32 cellular contexts compared by ENCODE assay signal in the genomic region with DNA sequence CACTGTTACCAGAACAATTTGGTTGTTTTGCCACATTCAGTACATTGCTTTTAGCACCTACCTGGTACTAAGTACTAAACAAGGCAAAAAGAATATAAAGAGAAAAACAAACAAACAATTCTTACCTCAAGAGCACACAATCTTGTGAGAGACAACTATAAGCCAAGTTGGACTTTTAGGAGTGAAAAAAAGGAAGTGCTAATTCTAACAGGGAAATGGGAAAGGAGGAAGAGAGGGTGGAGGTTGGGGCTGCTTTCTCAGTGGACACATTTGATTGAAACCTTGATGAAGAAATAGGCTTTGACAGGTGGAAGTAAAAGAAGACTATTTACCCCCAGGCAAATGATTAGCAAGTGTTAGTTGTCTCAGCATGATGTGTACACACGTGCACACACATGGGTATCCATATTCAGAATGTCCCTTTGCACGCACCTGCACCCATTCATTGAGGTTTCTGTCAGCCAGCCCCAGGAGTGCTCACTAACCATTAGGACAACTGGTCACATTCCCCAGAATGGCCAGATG.
DNase-seq lines count a peak whose midpoint lies in the region; ATAC-seq, FAIRE-seq and TF ChIP-seq lines count a peak whose summit lies in the region.
"Had no signal": no experiment of that assay in that cellular context is flagged by ENCODE, and none has a peak within 500 bp of the region (broad histone marks: within the 10 kb centered on the region; RNA-seq: fewer than 3 reads in every experiment).

No MANE protein-coding gene starts in this region.

- H4K20me1 ChIP-seq in keratinocyte (ENCODE audit: control insufficient read depth, extremely low read depth, insufficient read depth, low read length), result no peaks in the 10 kb centered on the region

- H3K9me3 ChIP-seq in breast epithelium (no peaks in the 10 kb centered on the region), keratinocyte (ENCODE audit: control insufficient read depth, low read depth, low read length) (no peaks in the 10 kb centered on the region), lower lobe of right lung (no peaks in the 10 kb centered on the region), tibial nerve (no peaks in the 10 kb centered on the region)
- H3K9me3 ChIP-seq: SJCRH30, upper lobe of left lung had no signal

- TF ChIP-seq CTCF in breast epithelium (IDR thresholded peaks at IDR 0.05) (no peak), keratinocyte (optimal IDR thresholded peaks at IDR 0.05 in 1 of 3, IDR thresholded peaks at IDR 0.05 in 1 of 3, conservative IDR thresholded peaks at IDR 0.05 in 1 of 3; ENCODE audit: extremely low read depth in 1 of 3, insufficient read depth in 2 of 3, low read length in 3 of 3) (no peak), lower lobe of right lung (IDR thresholded peaks at IDR 0.05) (no peak), tibial nerve (IDR thresholded peaks at IDR 0.05) (no peak)

- H3K9me3 Mint-ChIP-seq in activated naive CD4-positive, alpha-beta T cell treated with anti-CD3 and anti-CD28 coated beads, Interleukin-2, amount 10 ng/mL, durations not matched to agents 7 days and 5 days, result no peaks in the 10 kb centered on the region
- H3K9me3 Mint-ChIP-seq: activated CD8-positive, alpha-beta T cell treated with anti-CD3 and anti-CD28 coated beads for 36 hours; activated naive CD4-positive, alpha-beta T cell treated with anti-CD3 and anti-CD28 coated beads for 36 hours; CD14-positive monocyte; mesothelial cell of epicardium; stimulated activated effector memory CD8-positive, alpha-beta T cell treated with anti-CD3 and anti-CD28 coated beads, Interleukin-12 subunit alpha, Interleukin-12 subunit beta, amount 100 ng/mL, for 72 hours had no signal

- H3K4me1 ChIP-seq in breast epithelium (peaks cover 0 to 8% of the 10 kb centered on the region in 2 donors), keratinocyte (ENCODE audit: control insufficient read depth, extremely low read depth, insufficient read depth, low read length) (peaks cover 54% of the 10 kb centered on the region), lower lobe of right lung (no peaks in the 10 kb centered on the region), tibial nerve (no peaks in the 10 kb centered on the region)
- H3K4me1 ChIP-seq: SJCRH30 had no signal

- no peak for FAIRE-seq in keratinocyte (lab: Jason Lieb, UNC)
- FAIRE-seq: D721Med, HepG2, RCC 7860 had no signal

- intact Hi-C loops in breast epithelium (cut with DNase I; ENCODE audit: low total_unique reads), result loop anchor here (5.0 kb wide), 1 partner anchor 379 kb away; the partner anchor contains the start of genes ABITRAM and ELP1
- intact Hi-C loops in lower lobe of right lung (cut with DNase I), result no loop called here

- no peak overlapping the region for H3K4me3 Mint-ChIP-seq in activated naive CD4-positive, alpha-beta T cell treated with anti-CD3 and anti-CD28 coated beads, Interleukin-2, amount 10 ng/mL, durations not matched to agents 7 days and 5 days
- H3K4me3 Mint-ChIP-seq: activated CD8-positive, alpha-beta T cell treated with anti-CD3 and anti-CD28 coated beads for 36 hours; activated naive CD4-positive, alpha-beta T cell treated with anti-CD3 and anti-CD28 coated beads for 36 hours; CD14-positive monocyte; mesothelial cell of epicardium; naive thymus-derived CD4-positive, alpha-beta T cell; stimulated activated effector memory CD8-positive, alpha-beta T cell treated with anti-CD3 and anti-CD28 coated beads, Interleukin-12 subunit alpha, Interleukin-12 subunit beta, amount 100 ng/mL, for 72 hours had no signal

- no peak overlapping the region for H3K27ac Mint-ChIP-seq in activated naive CD4-positive, alpha-beta T cell treated with anti-CD3 and anti-CD28 coated beads, Interleukin-2, amount 10 ng/mL, durations not matched to agents 7 days and 5 days
- H3K27ac Mint-ChIP-seq: activated CD8-positive, alpha-beta T cell treated with anti-CD3 and anti-CD28 coated beads for 36 hours; activated naive CD4-positive, alpha-beta T cell treated with anti-CD3 and anti-CD28 coated beads for 36 hours; mesothelial cell of epicardium; naive thymus-derived CD4-positive, alpha-beta T cell; stimulated activated effector memory CD8-positive, alpha-beta T cell treated with anti-CD3 and anti-CD28 coated beads, Interleukin-12 subunit alpha, Interleukin-12 subunit beta, amount 100 ng/mL, for 72 hours had no signal

- ATAC-seq in HG02970 (IDR thresholded peaks at IDR 0.05; ENCODE audit: low FRiP score, unreplicated experiment), result no peak
- no peak for ATAC-seq in lower lobe of right lung
- ATAC-seq: activated CD8-positive, alpha-beta T cell treated with anti-CD3 and anti-CD28 coated beads for 36 hours; HepG2; naive thymus-derived CD4-positive, alpha-beta T cell; stimulated activated effector memory CD8-positive, alpha-beta T cell treated with anti-CD3 and anti-CD28 coated beads, Interleukin-12 subunit alpha, Interleukin-12 subunit beta, amount 100 ng/mL, for 72 hours had no signal

- H3K4me3 ChIP-seq in breast epithelium, result no peak overlapping the region
- H3K4me3 ChIP-seq in keratinocyte (ENCODE audit: control insufficient read depth in 2 of 3, extremely low read depth in 1 of 3, insufficient read depth in 2 of 3, low read depth in 1 of 3, low read length in 3 of 3), result peak overlapping the region in 2 of 3 experiments; percentile 6 to 19
- no peak overlapping the region for H3K4me3 ChIP-seq in lower lobe of right lung
- H3K4me3 ChIP-seq in tibial nerve, result no peak overlapping the region
- H3K4me3 ChIP-seq: SJCRH30, upper lobe of left lung had no signal

- no peaks in the 10 kb centered on the region for H3K36me3 Mint-ChIP-seq in activated naive CD4-positive, alpha-beta T cell treated with anti-CD3 and anti-CD28 coated beads, Interleukin-2, amount 10 ng/mL, durations not matched to agents 7 days and 5 days
- H3K36me3 Mint-ChIP-seq: CD14-positive monocyte; mesothelial cell of epicardium; naive thymus-derived CD4-positive, alpha-beta T cell; stimulated activated effector memory CD8-positive, alpha-beta T cell treated with anti-CD3 and anti-CD28 coated beads, Interleukin-12 subunit alpha, Interleukin-12 subunit beta, amount 100 ng/mL, for 72 hours had no signal

- H3K36me3 ChIP-seq in breast epithelium (no peaks in the 10 kb centered on the region), keratinocyte (ENCODE audit: control insufficient read depth in 2 of 2, extremely low read depth in 1 of 2, insufficient read depth in 2 of 2, low read length in 2 of 2) (no peaks in the 10 kb centered on the region), lower lobe of right lung (no peaks in the 10 kb centered on the region), tibial nerve (no peaks in the 10 kb centered on the region)
- H3K36me3 ChIP-seq: brain microvascular endothelial cell, SJCRH30, upper lobe of left lung had no signal

- H3K4me1 Mint-ChIP-seq in activated naive CD4-positive, alpha-beta T cell treated with anti-CD3 and anti-CD28 coated beads, Interleukin-2, amount 10 ng/mL, durations not matched to agents 7 days and 5 days, result no peaks in the 10 kb centered on the region
- H3K4me1 Mint-ChIP-seq: naive thymus-derived CD4-positive, alpha-beta T cell; stimulated activated effector memory CD8-positive, alpha-beta T cell treated with anti-CD3 and anti-CD28 coated beads, Interleukin-12 subunit alpha, Interleukin-12 subunit beta, amount 100 ng/mL, for 72 hours had no signal

- no peaks in the 10 kb centered on the region for H3K79me2 ChIP-seq in keratinocyte (ENCODE audit: control insufficient read depth, insufficient read depth, low read length)

- no peak overlapping the region for H2AFZ ChIP-seq in keratinocyte (ENCODE audit: control insufficient read depth, low read length)

- TF ChIP-seq POLR2A in breast epithelium (IDR thresholded peaks at IDR 0.05), result no peak
- TF ChIP-seq POLR2A in tibial nerve (IDR thresholded peaks at IDR 0.05), result no peak

- dilution Hi-C loops in keratinocyte (cut with MboI; ENCODE audit: extremely low pct_ligation_motif_present, low sequenced_read_pairs), result no loop called here

- H3K27me3 ChIP-seq in breast epithelium (no peaks in the 10 kb centered on the region), keratinocyte (ENCODE audit: control insufficient read depth, extremely low read depth, insufficient read depth, low read length) (no peaks in the 10 kb centered on the region), lower lobe of right lung (ENCODE audit: low read depth) (no peaks in the 10 kb centered on the region), tibial nerve (no peaks in the 10 kb centered on the region)
- H3K27me3 ChIP-seq: brain microvascular endothelial cell, upper lobe of left lung had no signal

- H3K27me3 Mint-ChIP-seq in activated naive CD4-positive, alpha-beta T cell treated with anti-CD3 and anti-CD28 coated beads, Interleukin-2, amount 10 ng/mL, durations not matched to agents 7 days and 5 days, result no peaks in the 10 kb centered on the region
- H3K27me3 Mint-ChIP-seq: naive thymus-derived CD4-positive, alpha-beta T cell had no signal

- DNase-seq in NCI-H1417 (lab: John Stamatoyannopoulos, UW), result peak in 2 of 3 experiments; percentile 54 to 70
- DNase-seq in NCI-H1417 treated with DMSO at 0.1 percent for 48 hours (lab: John Stamatoyannopoulos, UW), result no peak
- no peak for DNase-seq in breast epithelium (ENCODE audit: low spot score in 2 of 2)
- no peak for DNase-seq in keratinocyte (ENCODE audit: low read depth, low spot score)
- no peak for DNase-seq in lower lobe of right lung
- DNase-seq in activated naive CD4-positive, alpha-beta T cell treated with anti-CD3 and anti-CD28 coated beads, Interleukin-2, amount 10 ng/mL, durations not matched to agents 7 days and 5 days, result no peak
- no peak for DNase-seq in tibial nerve (ENCODE audit: low spot score in 2 of 2)
- DNase-seq: activated CD8-positive, alpha-beta memory T cell treated with anti-CD3 and anti-CD28 coated beads, Interleukin-2, amount 50 U/mL, for 48 hours; activated CD8-positive, alpha-beta T cell treated with anti-CD3 and anti-CD28 coated beads for 36 hours; activated naive CD4-positive, alpha-beta T cell treated with anti-CD3 and anti-CD28 coated beads for 36 hours; amniotic stem cell; brain microvascular endothelial cell; DND-41; GF-D8; glutamatergic neuron; HCEC 1CT; Kasumi-1; left ventricle myocardium superior; naive thymus-derived CD4-positive, alpha-beta T cell; NCI-H1092; NCI-H526 treated with DMSO at 0.1 percent for 48 hours; occipital lobe; SJCRH30; SW 1271 had no signal

- CTCF ChIA-PET in activated naive CD4-positive, alpha-beta T cell treated with anti-CD3 and anti-CD28 coated beads, Interleukin-2, amount 10 ng/mL, durations not matched to agents 7 days and 5 days (lab: Charles Lee), result no interaction called here

- 81 to 83% methylated on average over 2 of the region's 2 CpGs for WGBS in tibial nerve, 2 donors

- TF ChIP-seq EP300 in tibial nerve (IDR thresholded peaks at IDR 0.05), result no peak

- peak overlapping the region; percentile 75 for H3K9ac ChIP-seq in keratinocyte (ENCODE audit: control insufficient read depth, extremely low read depth, insufficient read depth, low read length)

- no peaks in the 10 kb centered on the region for H3K9me1 ChIP-seq in keratinocyte (ENCODE audit: control insufficient read depth, extremely low read depth, insufficient read depth, low read length)

- peak overlapping the region; percentile 55 for H3K4me2 ChIP-seq in keratinocyte (ENCODE audit: control insufficient read depth, extremely low read depth, insufficient read depth, low read depth, low read length)

- H3K27ac ChIP-seq in breast epithelium (peak overlapping the region; percentile 62 to 74), keratinocyte (ENCODE audit: control insufficient read depth, insufficient read depth, low read length) (peak overlapping the region; percentile 95), lower lobe of right lung (no peak overlapping the region), tibial nerve (no peak overlapping the region)
- H3K27ac ChIP-seq: brain microvascular endothelial cell, SJCRH30, upper lobe of left lung had no signal

Comparison
In these comparisons a context has a peak if more than half of its experiments do, and no peak if none do; other contexts are left out.
1. DNase-seq: peak in NCI-H1417 (2 of 3); none in NCI-H1417 treated with DMSO at 0.1 percent for 48 hours (single experiment), breast epithelium (0 of 2), keratinocyte (single experiment), lower lobe of right lung (single experiment), activated naive CD4-positive, alpha-beta T cell treated with anti-CD3 and anti-CD28 coated beads, Interleukin-2, amount 10 ng/mL, durations not matched to agents 7 days and 5 days (single experiment) and tibial nerve (0 of 2).
2. H3K27ac ChIP-seq: peak in breast epithelium (2 of 2) and keratinocyte (single experiment); none in lower lobe of right lung (single experiment) and tibial nerve (0 of 4).
3. H3K4me3 ChIP-seq: peak in keratinocyte (2 of 3); none in breast epithelium (0 of 3), lower lobe of right lung (single experiment) and tibial nerve (0 of 4).